Comparison of ENCODE assay signal across 12 cellular contexts in the genomic region with DNA sequence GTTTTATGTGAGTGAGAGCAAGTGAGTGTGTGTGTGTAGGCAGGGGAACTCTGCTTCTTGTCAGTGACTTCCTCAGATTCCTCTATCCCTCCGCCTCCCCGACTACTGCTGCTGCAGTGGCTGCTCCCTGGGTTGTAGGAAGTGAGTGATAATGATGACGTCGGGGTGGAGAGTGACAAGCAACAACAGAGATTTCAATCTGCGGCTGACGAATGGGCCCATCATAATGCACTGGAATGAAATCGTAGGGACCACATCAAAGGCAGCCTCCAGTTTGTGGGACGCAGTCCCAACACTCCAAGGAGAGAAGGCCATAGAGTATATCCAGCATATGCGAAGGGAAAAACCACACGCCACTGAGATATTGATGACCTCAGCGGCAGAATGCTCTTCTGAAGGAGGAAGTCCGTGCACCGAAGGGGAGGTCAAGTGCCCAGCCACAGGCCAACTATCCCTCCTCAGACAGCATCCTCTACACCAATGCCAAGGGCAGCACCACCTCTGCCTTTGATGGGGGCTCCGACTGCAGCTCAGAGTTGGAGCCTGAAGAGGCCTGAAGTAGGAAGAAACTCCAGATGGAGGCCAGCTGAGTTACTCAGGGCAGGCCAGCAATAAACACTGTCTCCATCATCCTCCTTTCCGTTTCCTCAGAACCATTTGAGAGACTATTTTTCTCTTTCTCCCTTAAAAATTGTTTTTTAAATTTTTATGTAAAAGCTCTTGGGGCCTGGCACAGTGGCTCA. TPM values are rescaled to one million over a fixed set of nuclear protein-coding genes. Genes with fewer than 3 reads are reported as not detected.
A peak's percentile ranks its signal among the peaks of the same experiment; 100 is the strongest.
DNase-seq lines count a peak whose midpoint lies in the region; ATAC-seq and TF ChIP-seq lines count a peak whose summit lies in the region.
"Had no signal": no experiment of that assay in that cellular context is flagged by ENCODE, and none has a peak within 500 bp of the region (broad histone marks: within the 10 kb centered on the region; RNA-seq: fewer than 3 reads in every experiment).

No MANE protein-coding gene starts in this region.

- no peak for ATAC-seq in CD4-positive, CD25-positive, alpha-beta regulatory T cell (ENCODE audit: low read depth in 2 of 2)
- ATAC-seq in PC-3 (no peak), esophagus mucosa (peak; percentile 38), GM18517 (IDR thresholded peaks at IDR 0.05; ENCODE audit: unreplicated experiment) (no peak)
- peak; percentile 76 for ATAC-seq in naive thymus-derived CD4-positive, alpha-beta T cell

- TF ChIP-seq CTCF in PC-3 (conservative IDR thresholded peaks at IDR 0.05; ENCODE audit: low read depth, low read length) (no peak), prostate gland (IDR thresholded peaks at IDR 0.05) (no peak)

- no peaks in the 10 kb centered on the region for H3K27me3 ChIP-seq in CD4-positive, CD25-positive, alpha-beta regulatory T cell (ENCODE audit: control insufficient read depth, insufficient read depth, low read length)
- no peaks in the 10 kb centered on the region for H3K27me3 ChIP-seq in PC-3 (ENCODE audit: low read length)
- no peaks in the 10 kb centered on the region for H3K27me3 ChIP-seq in naive thymus-derived CD4-positive, alpha-beta T cell (ENCODE audit: control insufficient read depth in 2 of 2, insufficient read depth in 2 of 2, low read length in 2 of 2)
- no peaks in the 10 kb centered on the region for H3K27me3 ChIP-seq in prostate gland (replicated peaks; ENCODE audit: insufficient read depth)
- H3K27me3 ChIP-seq: dorsolateral prefrontal cortex had no signal

- no peak overlapping the region for H3K9ac ChIP-seq in PC-3 (ENCODE audit: low read length)

- 80% methylated on average over 15 of the region's 15 CpGs for WGBS in prostate gland

- intact Hi-C loops in PC-3 (cut with micrococcal nuclease) = no loop called here
- intact Hi-C loops in naive thymus-derived CD4-positive, alpha-beta T cell (cut with micrococcal nuclease) = no loop called here
- intact Hi-C loops in prostate gland (cut with DNase I) = no loop called here

- no peaks in the 10 kb centered on the region for H3K4me1 Mint-ChIP-seq in CD4-positive, CD25-positive, alpha-beta regulatory T cell
- no peaks in the 10 kb centered on the region for H3K4me1 Mint-ChIP-seq in naive thymus-derived CD4-positive, alpha-beta T cell

- no peak overlapping the region for H3K4me2 ChIP-seq in PC-3 (ENCODE audit: low read length)

- H2AFZ ChIP-seq in PC-3 (ENCODE audit: low read length) = no peak overlapping the region

- H3K36me3 Mint-ChIP-seq in CD4-positive, CD25-positive, alpha-beta regulatory T cell = peaks cover 17% of the 10 kb centered on the region
- peaks cover 0 to 8% (median 5%) of the 10 kb centered on the region in 5 donors for H3K36me3 Mint-ChIP-seq in naive thymus-derived CD4-positive, alpha-beta T cell

- TSS peak; percentile 24 for BruUV-seq in PC-3 (replicated peaks; lab: Mats Ljungman, UMichigan)

- peaks cover 28% of the 10 kb centered on the region for H3K36me3 ChIP-seq in CD4-positive, CD25-positive, alpha-beta regulatory T cell (ENCODE audit: control insufficient read depth, insufficient read depth, low read length)
- H3K36me3 ChIP-seq in PC-3 (ENCODE audit: low read depth, low read length) (peaks cover 15% of the 10 kb centered on the region), prostate gland (no peaks in the 10 kb centered on the region)
- H3K36me3 ChIP-seq in naive thymus-derived CD4-positive, alpha-beta T cell (ENCODE audit: control insufficient read depth in 2 of 3, insufficient read depth in 3 of 3, low read length in 3 of 3) = peaks cover 0 to 26% (median 0%) of the 10 kb centered on the region in 3 experiments

- no peaks in the 10 kb centered on the region for H3K79me2 ChIP-seq in PC-3 (ENCODE audit: low read length)

- POLR2A ChIA-PET in PC-3 (lab: Charles Lee; ENCODE audit: unreplicated experiment) = no interaction called here
- POLR2A ChIA-PET in naive thymus-derived CD4-positive, alpha-beta T cell (lab: Charles Lee) = no interaction called here

- TF ChIP-seq POLR2A in prostate gland (IDR thresholded peaks at IDR 0.05) = no peak

- peak overlapping the region in 2 of 3 donors; percentile 37 to 71 for H3K27ac Mint-ChIP-seq in CD4-positive, CD25-positive, alpha-beta regulatory T cell
- H3K27ac Mint-ChIP-seq in naive thymus-derived CD4-positive, alpha-beta T cell = peak overlapping the region in 5 of 9 donors; percentile 18 to 75 (median 32)

- no peaks in the 10 kb centered on the region for H3F3A ChIP-seq in PC-3 (ENCODE audit: low read length, unreplicated experiment)

- no peaks in the 10 kb centered on the region for H3K4me1 ChIP-seq in CD4-positive, CD25-positive, alpha-beta regulatory T cell (ENCODE audit: control insufficient read depth, insufficient read depth, low read length, poor library complexity, severe bottlenecking)
- no peaks in the 10 kb centered on the region for H3K4me1 ChIP-seq in PC-3 (ENCODE audit: insufficient read depth, low read length)
- no peaks in the 10 kb centered on the region for H3K4me1 ChIP-seq in naive thymus-derived CD4-positive, alpha-beta T cell (ENCODE audit: control insufficient read depth in 2 of 2, insufficient read depth in 2 of 2, low read length in 2 of 2)
- H3K4me1 ChIP-seq in prostate gland (replicated peaks) = no peaks in the 10 kb centered on the region

- CTCF ChIA-PET in PC-3 (lab: Charles Lee) = no interaction called here
- CTCF ChIA-PET in naive thymus-derived CD4-positive, alpha-beta T cell (lab: Charles Lee) = interaction anchor here (1.2 kb wide), 1 partner anchor 20 kb away, joined by 4 read pairs; no protein-coding TSS in a partner anchor

- H3K27me3 Mint-ChIP-seq in CD4-positive, CD25-positive, alpha-beta regulatory T cell = no peaks in the 10 kb centered on the region
- no peaks in the 10 kb centered on the region for H3K27me3 Mint-ChIP-seq in naive thymus-derived CD4-positive, alpha-beta T cell

- no peaks in the 10 kb centered on the region for H4K20me1 ChIP-seq in PC-3 (ENCODE audit: low read length)

- H3K9me2 ChIP-seq in PC-3 (replicated peaks; ENCODE audit: low read length) = no peaks in the 10 kb centered on the region

- H3K9me3 ChIP-seq in CD4-positive, CD25-positive, alpha-beta regulatory T cell (ENCODE audit: control insufficient read depth in 2 of 2, low read length in 2 of 2) = no peaks in the 10 kb centered on the region
- H3K9me3 ChIP-seq in PC-3 (ENCODE audit: low read length) (no peaks in the 10 kb centered on the region), prostate gland (no peaks in the 10 kb centered on the region)
- no peaks in the 10 kb centered on the region for H3K9me3 ChIP-seq in naive thymus-derived CD4-positive, alpha-beta T cell (ENCODE audit: control insufficient read depth in 2 of 3, low read length in 3 of 3)

- H3K4me3 ChIP-seq in CD4-positive, CD25-positive, alpha-beta regulatory T cell (ENCODE audit: low read depth, low read length) = no peak overlapping the region
- H3K4me3 ChIP-seq in PC-3 (ENCODE audit: low read length) = no peak overlapping the region
- H3K4me3 ChIP-seq in naive thymus-derived CD4-positive, alpha-beta T cell (ENCODE audit: low read length) = no peak overlapping the region
- H3K4me3 ChIP-seq in prostate gland = no peak overlapping the region
- H3K4me3 ChIP-seq: dorsolateral prefrontal cortex had no signal

- H3K4me3 Mint-ChIP-seq in CD4-positive, CD25-positive, alpha-beta regulatory T cell = no peak overlapping the region
- H3K4me3 Mint-ChIP-seq in naive thymus-derived CD4-positive, alpha-beta T cell = no peak overlapping the region

- no peaks in the 10 kb centered on the region for H3K9me3 Mint-ChIP-seq in CD4-positive, CD25-positive, alpha-beta regulatory T cell
- no peaks in the 10 kb centered on the region for H3K9me3 Mint-ChIP-seq in naive thymus-derived CD4-positive, alpha-beta T cell

- no peak for DNase-seq in CD4-positive, CD25-positive, alpha-beta regulatory T cell
- DNase-seq in PC-3 (no peak), GM19238 (ENCODE audit: insufficient read length, low spot score) (no peak), prostate gland (ENCODE audit: low spot score) (no peak)
- DNase-seq in naive thymus-derived CD4-positive, alpha-beta T cell = no peak
- no peak for DNase-seq in activated CD4-positive, CD25-positive, alpha-beta regulatory T cell (lab: John Stamatoyannopoulos, UW)
- DNase-seq: activated T-cell treated with anti-CD3 and anti-CD28 coated beads, Interleukin-2, amount 50 U/mL, for 1 hour; NCI-H2171; SW 1271 had no signal

- H3K27ac ChIP-seq in CD4-positive, CD25-positive, alpha-beta regulatory T cell (ENCODE audit: insufficient read depth, low read length, poor library complexity, severe bottlenecking) = no peak overlapping the region
- H3K27ac ChIP-seq in PC-3 (ENCODE audit: low read length) (no peak overlapping the region), prostate gland (no peak overlapping the region)
- H3K27ac ChIP-seq in naive thymus-derived CD4-positive, alpha-beta T cell (ENCODE audit: low read depth, low read length) = no peak overlapping the region

RNA-seq across cellular contexts. Expression of a gene that starts 11.3 kb away (rescaled TPM):
- 18.2 TPM for total RNA-seq in CD4-positive, CD25-positive, alpha-beta regulatory T cell
- polyA plus RNA-seq in CD4-positive, CD25-positive, alpha-beta regulatory T cell = 10 to 100 TPM; 44.3 to 61.4 (median 55.1) TPM
- 7.1 and 8.8 TPM in 2 replicates for total RNA-seq in PC-3 (2014; rRNA removed)
- total RNA-seq in esophagus mucosa = 45.4 TPM
- 10 to 100 TPM; 18.0 to 33.0 (median 24.7) TPM for total RNA-seq in naive thymus-derived CD4-positive, alpha-beta T cell
- polyA plus RNA-seq in naive thymus-derived CD4-positive, alpha-beta T cell = 10 to 100 TPM; 31.9 to 64.4 TPM
- 10 to 100 TPM; 29.9 to 31.9 TPM for total RNA-seq in prostate gland

Comparison
In these comparisons a context has a peak if more than half of its experiments do, and no peak if none do; other contexts are left out.
1. ATAC-seq: peak in esophagus mucosa (single experiment) and naive thymus-derived CD4-positive, alpha-beta T cell (single experiment); none in CD4-positive, CD25-positive, alpha-beta regulatory T cell (0 of 2), PC-3 (single experiment) and GM18517 (single experiment).